Comparison of ENCODE assay signal across 11 cellular contexts in genomic region chr12:79083181-79083580, GRCh38.
A peak's percentile ranks its signal among the peaks of the same experiment; 100 is the strongest.
DNase-seq lines count a peak whose midpoint lies in the region; ATAC-seq, FAIRE-seq and TF ChIP-seq lines count a peak whose summit lies in the region.
"Had no signal": no experiment of that assay in that cellular context is flagged by ENCODE, and none has a peak within 500 bp of the region (broad histone marks: within the 10 kb centered on the region; RNA-seq: fewer than 3 reads in every experiment).

No MANE protein-coding gene starts in this region.

- in situ Hi-C loops in HAP-1 (cut with MboI; ENCODE audit: low sequenced_read_pairs), result no loop called here

- no peak for FAIRE-seq in bronchial epithelial cell (lab: Jason Lieb, UNC)

- DNase-seq in COR-L47 (lab: John Stamatoyannopoulos, UW) (peak; percentile 7), NCI-H510A treated with DMSO at 0.1 percent for 48 hours (lab: John Stamatoyannopoulos, UW) (peak; percentile 87), bronchial epithelial cell (ENCODE audit: low read depth) (peak; percentile 22), pons (ENCODE audit: low spot score) (no peak), HAP-1 (ENCODE audit: low spot score in 2 of 2) (no peak)
- DNase-seq: amniotic stem cell, left lung had no signal

- H3K36me3 ChIP-seq in HUES6 (ENCODE audit: control insufficient read depth, insufficient read depth, low read length), result no peaks in the 10 kb centered on the region
- no peaks in the 10 kb centered on the region for H3K36me3 ChIP-seq in bronchial epithelial cell (ENCODE audit: control insufficient read depth, insufficient read depth, low read length)
- no peaks in the 10 kb centered on the region for H3K36me3 ChIP-seq in HAP-1 (replicated peaks)
- H3K36me3 ChIP-seq: left lung had no signal

- H3K27me3 ChIP-seq in HUES6 (ENCODE audit: control insufficient read depth, insufficient read depth, low read length), result no peaks in the 10 kb centered on the region
- no peaks in the 10 kb centered on the region for H3K27me3 ChIP-seq in bronchial epithelial cell (ENCODE audit: control insufficient read depth, insufficient read depth, low read length)
- no peaks in the 10 kb centered on the region for H3K27me3 ChIP-seq in HAP-1 (ENCODE audit: low read depth)
- H3K27me3 ChIP-seq: left lung had no signal

- no peak overlapping the region for H3K9ac ChIP-seq in HUES6 (ENCODE audit: low read length)
- H3K9ac ChIP-seq: parathyroid adenoma had no signal

- no peaks in the 10 kb centered on the region for H3K9me3 ChIP-seq in HUES6 (ENCODE audit: control insufficient read depth, insufficient read depth, low read depth, low read length)
- no peaks in the 10 kb centered on the region for H3K9me3 ChIP-seq in HAP-1
- H3K9me3 ChIP-seq: left lung had no signal

- H3K4me3 ChIP-seq in HUES6 (ENCODE audit: low read depth, low read length) (no peak overlapping the region), bronchial epithelial cell (ENCODE audit: low read depth, low read length) (no peak overlapping the region), HAP-1 (no peak overlapping the region)
- H3K4me3 ChIP-seq: left lung had no signal

- ATAC-seq in HG02870 (IDR thresholded peaks at IDR 0.05; ENCODE audit: unreplicated experiment) (no peak), HG02852 (IDR thresholded peaks at IDR 0.05; ENCODE audit: unreplicated experiment) (no peak)
- ATAC-seq: left lung had no signal

- TF ChIP-seq CTCF in bronchial epithelial cell (IDR thresholded peaks at IDR 0.05; ENCODE audit: insufficient read depth, low read length, severe bottlenecking), result no peak

- H3K27ac ChIP-seq in HUES6 (ENCODE audit: low read depth, low read length), result 0 out of 2 replicates have a peak overlapping the region, but pooled peaks have one; percentile 57
- H3K27ac ChIP-seq: left lung, parathyroid adenoma had no signal

- peaks cover 28% of the 10 kb centered on the region for H3K4me1 ChIP-seq in HUES6 (ENCODE audit: control insufficient read depth, insufficient read depth, low read length)
- H3K4me1 ChIP-seq in HAP-1, result peaks cover 15% of the 10 kb centered on the region
- H3K4me1 ChIP-seq: left lung, parathyroid adenoma had no signal

Comparison
In these comparisons a context has a peak if more than half of its experiments do, and no peak if none do; other contexts are left out.
1. DNase-seq: peak in COR-L47 (single experiment), NCI-H510A treated with DMSO at 0.1 percent for 48 hours (single experiment) and bronchial epithelial cell (single experiment); none in pons (single experiment) and HAP-1 (0 of 2).